In genomic region chr7:39453743-39454355, GRCh38 we compare ENCODE assay signal across 8 cellular contexts.
DNase-seq lines count a peak whose midpoint lies in the region; ATAC-seq lines count a peak whose summit lies in the region.

No MANE protein-coding gene starts in this region.

- peaks cover 18% of the 10 kb centered on the region for H3K27me3 Mint-ChIP-seq in CD4-positive, CD25-positive, alpha-beta regulatory T cell

- no peak overlapping the region for H3K4me3 Mint-ChIP-seq in CD4-positive, CD25-positive, alpha-beta regulatory T cell

- no peaks in the 10 kb centered on the region for H3K36me3 ChIP-seq in CD4-positive, CD25-positive, alpha-beta regulatory T cell (ENCODE audit: control insufficient read depth, insufficient read depth, low read length)

- DNase-seq in CD4-positive, CD25-positive, alpha-beta regulatory T cell, result peak in 2 of 3 donors; percentile 21 to 72
- DNase-seq in NCI-H526 treated with DMSO at 0.1 percent for 48 hours (lab: John Stamatoyannopoulos, UW) (peak; percentile 4), foreskin melanocyte (peak; percentile 66), T1000 (lab: John Stamatoyannopoulos, UW) (no peak)
- DNase-seq in activated CD8-positive, alpha-beta memory T cell treated with anti-CD3 and anti-CD28 coated beads, Interleukin-2, amount 50 U/mL, for 48 hours, result peak; percentile 68
- DNase-seq in stimulated activated CD4-positive, alpha-beta T cell treated with anti-CD3 and anti-CD28 coated beads, Interleukin-15, amount 100 ng/mL, for 48 hours (ENCODE audit: low read depth in 2 of 2), result peak; percentile 22 to 38

- no peak for ATAC-seq in CD4-positive, CD25-positive, alpha-beta regulatory T cell (ENCODE audit: low read depth in 2 of 2)
- ATAC-seq in GM18511 (IDR thresholded peaks at IDR 0.05; ENCODE audit: unreplicated experiment), result peak; percentile 87
- ATAC-seq in HG02970 (IDR thresholded peaks at IDR 0.05; ENCODE audit: low FRiP score, unreplicated experiment), result peak; percentile 75

- H3K4me1 Mint-ChIP-seq in CD4-positive, CD25-positive, alpha-beta regulatory T cell, result no peaks in the 10 kb centered on the region

- no peak overlapping the region for H3K4me3 ChIP-seq in CD4-positive, CD25-positive, alpha-beta regulatory T cell (ENCODE audit: low read depth, low read length)

- H3K9me3 Mint-ChIP-seq in CD4-positive, CD25-positive, alpha-beta regulatory T cell, result no peaks in the 10 kb centered on the region

- no peak overlapping the region for H3K27ac Mint-ChIP-seq in CD4-positive, CD25-positive, alpha-beta regulatory T cell

- H3K4me1 ChIP-seq in CD4-positive, CD25-positive, alpha-beta regulatory T cell (ENCODE audit: control insufficient read depth, insufficient read depth, low read length, poor library complexity, severe bottlenecking), result no peaks in the 10 kb centered on the region

- no peak overlapping the region for H3K27ac ChIP-seq in CD4-positive, CD25-positive, alpha-beta regulatory T cell (ENCODE audit: insufficient read depth, low read length, poor library complexity, severe bottlenecking)

- H3K27me3 ChIP-seq in CD4-positive, CD25-positive, alpha-beta regulatory T cell (ENCODE audit: control insufficient read depth, insufficient read depth, low read length), result peaks cover 3% of the 10 kb centered on the region

- H3K36me3 Mint-ChIP-seq in CD4-positive, CD25-positive, alpha-beta regulatory T cell, result no peaks in the 10 kb centered on the region

- no peaks in the 10 kb centered on the region for H3K9me3 ChIP-seq in CD4-positive, CD25-positive, alpha-beta regulatory T cell (ENCODE audit: control insufficient read depth in 2 of 2, low read length in 2 of 2)

Comparison
In these comparisons a context has a peak if more than half of its experiments do, and no peak if none do; other contexts are left out.
1. ATAC-seq: peak in GM18511 (single experiment) and HG02970 (single experiment); none in CD4-positive, CD25-positive, alpha-beta regulatory T cell (0 of 2).